In the genomic region with DNA sequence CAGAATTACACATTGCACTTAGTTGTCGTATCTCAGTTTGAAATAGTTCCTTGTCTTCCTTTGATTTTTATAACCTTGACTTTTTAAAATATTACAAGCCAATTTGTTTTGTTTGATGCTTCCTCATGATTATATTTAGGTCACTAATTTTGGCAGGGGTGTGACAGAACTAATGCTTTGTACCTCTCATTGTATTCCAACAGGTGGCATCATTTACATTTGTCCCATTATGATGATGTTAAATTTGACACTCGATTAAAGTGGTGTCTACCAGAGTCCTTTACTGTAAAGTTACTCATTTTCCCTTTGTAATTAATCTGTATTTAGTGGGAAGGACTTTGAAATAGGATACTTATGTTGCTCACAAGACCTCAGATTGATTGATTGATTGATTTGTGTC, we compare ENCODE assay signal across 1 cellular context.
A peak's percentile ranks its signal among the peaks of the same experiment; 100 is the strongest.
TF ChIP-seq lines count a peak whose summit lies in the region.

No MANE protein-coding gene starts in this region.

TF ChIP-seq in HepG2, 621 proteins besides CTCF, POLR2A, EP300 and RAD21 (continues in another document):
- TF ChIP-seq KLF15 (CRISPR knock-in tag; IDR thresholded peaks at IDR 0.05; ENCODE audit: borderline replicate concordance) (no peak), RARA (CRISPR knock-in tag; IDR thresholded peaks at IDR 0.05) (no peak), GTF3A (CRISPR knock-in tag; conservative IDR thresholded peaks at IDR 0.05) (no peak), SMC3 (IDR thresholded peaks at IDR 0.05; ENCODE audit: low read length) (0 out of 2 replicates have a peak, but pooled peaks have one; percentile 20), ZNF446 (CRISPR knock-in tag; IDR thresholded peaks at IDR 0.05) (no peak), SETDB1 (CRISPR knock-in tag; IDR thresholded peaks at IDR 0.05; ENCODE audit: borderline replicate concordance) (no peak), NFKB2 (CRISPR knock-in tag; IDR thresholded peaks at IDR 0.05; ENCODE audit: borderline replicate concordance) (no peak), CREB1 (IDR thresholded peaks at IDR 0.05) (no peak), CREB1 (CRISPR knock-in tag; IDR thresholded peaks at IDR 0.05) (peak; percentile 33; the same call in 1 of the 2 replicates), SOX6 (IDR thresholded peaks at IDR 0.05) (no peak), SOX6 (CRISPR knock-in tag; IDR thresholded peaks at IDR 0.05) (no peak), NCOA1 (CRISPR knock-in tag; IDR thresholded peaks at IDR 0.05) (no peak), DNMT1 (CRISPR knock-in tag; IDR thresholded peaks at IDR 0.05) (no peak), ZNF441 (CRISPR knock-in tag; IDR thresholded peaks at IDR 0.05; ENCODE audit: borderline replicate concordance) (no peak), CEBPG (CRISPR knock-in tag; IDR thresholded peaks at IDR 0.05) (no peak), GABPA (IDR thresholded peaks at IDR 0.05; ENCODE audit: low read depth, low read length) (no peak), GABPA (CRISPR knock-in tag; IDR thresholded peaks at IDR 0.05; ENCODE audit: low read depth) (no peak), ZSCAN30 (CRISPR knock-in tag; IDR thresholded peaks at IDR 0.05) (no peak), PTBP1 (IDR thresholded peaks at IDR 0.05; ENCODE audit: low read depth, low read length, poor library complexity, severe bottlenecking) (no peak), STAG1 (CRISPR knock-in tag; IDR thresholded peaks at IDR 0.05) (peak; percentile 60), ZNF329 (CRISPR knock-in tag; IDR thresholded peaks at IDR 0.05; ENCODE audit: low read depth) (no peak), REXO4 (CRISPR knock-in tag; IDR thresholded peaks at IDR 0.05; ENCODE audit: borderline replicate concordance) (no peak)
- TF ChIP-seq, protein P1, sequence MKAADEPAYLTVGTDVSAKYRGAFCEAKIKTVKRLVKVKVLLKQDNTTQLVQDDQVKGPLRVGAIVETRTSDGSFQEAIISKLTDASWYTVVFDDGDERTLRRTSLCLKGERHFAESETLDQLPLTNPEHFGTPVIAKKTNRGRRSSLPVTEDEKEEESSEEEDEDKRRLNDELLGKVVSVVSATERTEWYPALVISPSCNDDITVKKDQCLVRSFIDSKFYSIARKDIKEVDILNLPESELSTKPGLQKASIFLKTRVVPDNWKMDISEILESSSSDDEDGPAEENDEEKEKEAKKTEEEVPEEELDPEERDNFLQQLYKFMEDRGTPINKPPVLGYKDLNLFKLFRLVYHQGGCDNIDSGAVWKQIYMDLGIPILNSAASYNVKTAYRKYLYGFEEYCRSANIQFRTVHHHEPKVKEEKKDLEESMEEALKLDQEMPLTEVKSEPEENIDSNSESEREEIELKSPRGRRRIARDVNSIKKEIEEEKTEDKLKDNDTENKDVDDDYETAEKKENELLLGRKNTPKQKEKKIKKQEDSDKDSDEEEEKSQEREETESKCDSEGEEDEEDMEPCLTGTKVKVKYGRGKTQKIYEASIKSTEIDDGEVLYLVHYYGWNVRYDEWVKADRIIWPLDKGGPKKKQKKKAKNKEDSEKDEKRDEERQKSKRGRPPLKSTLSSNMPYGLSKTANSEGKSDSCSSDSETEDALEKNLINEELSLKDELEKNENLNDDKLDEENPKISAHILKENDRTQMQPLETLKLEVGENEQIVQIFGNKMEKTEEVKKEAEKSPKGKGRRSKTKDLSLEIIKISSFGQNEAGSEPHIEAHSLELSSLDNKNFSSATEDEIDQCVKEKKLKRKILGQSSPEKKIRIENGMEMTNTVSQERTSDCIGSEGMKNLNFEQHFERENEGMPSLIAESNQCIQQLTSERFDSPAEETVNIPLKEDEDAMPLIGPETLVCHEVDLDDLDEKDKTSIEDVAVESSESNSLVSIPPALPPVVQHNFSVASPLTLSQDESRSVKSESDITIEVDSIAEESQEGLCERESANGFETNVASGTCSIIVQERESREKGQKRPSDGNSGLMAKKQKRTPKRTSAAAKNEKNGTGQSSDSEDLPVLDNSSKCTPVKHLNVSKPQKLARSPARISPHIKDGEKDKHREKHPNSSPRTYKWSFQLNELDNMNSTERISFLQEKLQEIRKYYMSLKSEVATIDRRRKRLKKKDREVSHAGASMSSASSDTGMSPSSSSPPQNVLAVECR (CRISPR knock-in tag; IDR thresholded peaks at IDR 0.05; ENCODE audit: borderline replicate concordance): no peak
- TF ChIP-seq, protein P2, sequence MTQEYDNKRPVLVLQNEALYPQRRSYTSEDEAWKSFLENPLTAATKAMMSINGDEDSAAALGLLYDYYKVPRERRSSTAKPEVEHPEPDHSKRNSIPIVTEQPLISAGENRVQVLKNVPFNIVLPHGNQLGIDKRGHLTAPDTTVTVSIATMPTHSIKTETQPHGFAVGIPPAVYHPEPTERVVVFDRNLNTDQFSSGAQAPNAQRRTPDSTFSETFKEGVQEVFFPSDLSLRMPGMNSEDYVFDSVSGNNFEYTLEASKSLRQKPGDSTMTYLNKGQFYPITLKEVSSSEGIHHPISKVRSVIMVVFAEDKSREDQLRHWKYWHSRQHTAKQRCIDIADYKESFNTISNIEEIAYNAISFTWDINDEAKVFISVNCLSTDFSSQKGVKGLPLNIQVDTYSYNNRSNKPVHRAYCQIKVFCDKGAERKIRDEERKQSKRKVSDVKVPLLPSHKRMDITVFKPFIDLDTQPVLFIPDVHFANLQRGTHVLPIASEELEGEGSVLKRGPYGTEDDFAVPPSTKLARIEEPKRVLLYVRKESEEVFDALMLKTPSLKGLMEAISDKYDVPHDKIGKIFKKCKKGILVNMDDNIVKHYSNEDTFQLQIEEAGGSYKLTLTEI (CRISPR knock-in tag; conservative IDR thresholded peaks at IDR 0.05): no peak
- TF ChIP-seq, protein P3, sequence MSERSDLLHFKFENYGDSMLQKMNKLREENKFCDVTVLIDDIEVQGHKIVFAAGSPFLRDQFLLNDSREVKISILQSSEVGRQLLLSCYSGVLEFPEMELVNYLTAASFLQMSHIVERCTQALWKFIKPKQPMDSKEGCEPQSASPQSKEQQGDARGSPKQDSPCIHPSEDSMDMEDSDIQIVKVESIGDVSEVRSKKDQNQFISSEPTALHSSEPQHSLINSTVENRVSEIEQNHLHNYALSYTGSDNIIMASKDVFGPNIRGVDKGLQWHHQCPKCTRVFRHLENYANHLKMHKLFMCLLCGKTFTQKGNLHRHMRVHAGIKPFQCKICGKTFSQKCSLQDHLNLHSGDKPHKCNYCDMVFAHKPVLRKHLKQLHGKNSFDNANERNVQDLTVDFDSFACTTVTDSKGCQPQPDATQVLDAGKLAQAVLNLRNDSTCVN (CRISPR knock-in tag; IDR thresholded peaks at IDR 0.05; ENCODE audit: borderline replicate concordance): no peak
- TF ChIP-seq, protein P4, sequence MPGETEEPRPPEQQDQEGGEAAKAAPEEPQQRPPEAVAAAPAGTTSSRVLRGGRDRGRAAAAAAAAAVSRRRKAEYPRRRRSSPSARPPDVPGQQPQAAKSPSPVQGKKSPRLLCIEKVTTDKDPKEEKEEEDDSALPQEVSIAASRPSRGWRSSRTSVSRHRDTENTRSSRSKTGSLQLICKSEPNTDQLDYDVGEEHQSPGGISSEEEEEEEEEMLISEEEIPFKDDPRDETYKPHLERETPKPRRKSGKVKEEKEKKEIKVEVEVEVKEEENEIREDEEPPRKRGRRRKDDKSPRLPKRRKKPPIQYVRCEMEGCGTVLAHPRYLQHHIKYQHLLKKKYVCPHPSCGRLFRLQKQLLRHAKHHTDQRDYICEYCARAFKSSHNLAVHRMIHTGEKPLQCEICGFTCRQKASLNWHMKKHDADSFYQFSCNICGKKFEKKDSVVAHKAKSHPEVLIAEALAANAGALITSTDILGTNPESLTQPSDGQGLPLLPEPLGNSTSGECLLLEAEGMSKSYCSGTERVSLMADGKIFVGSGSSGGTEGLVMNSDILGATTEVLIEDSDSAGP (CRISPR knock-in tag; IDR thresholded peaks at IDR 0.05; ENCODE audit: borderline replicate concordance): no peak
- TF ChIP-seq, protein P5, sequence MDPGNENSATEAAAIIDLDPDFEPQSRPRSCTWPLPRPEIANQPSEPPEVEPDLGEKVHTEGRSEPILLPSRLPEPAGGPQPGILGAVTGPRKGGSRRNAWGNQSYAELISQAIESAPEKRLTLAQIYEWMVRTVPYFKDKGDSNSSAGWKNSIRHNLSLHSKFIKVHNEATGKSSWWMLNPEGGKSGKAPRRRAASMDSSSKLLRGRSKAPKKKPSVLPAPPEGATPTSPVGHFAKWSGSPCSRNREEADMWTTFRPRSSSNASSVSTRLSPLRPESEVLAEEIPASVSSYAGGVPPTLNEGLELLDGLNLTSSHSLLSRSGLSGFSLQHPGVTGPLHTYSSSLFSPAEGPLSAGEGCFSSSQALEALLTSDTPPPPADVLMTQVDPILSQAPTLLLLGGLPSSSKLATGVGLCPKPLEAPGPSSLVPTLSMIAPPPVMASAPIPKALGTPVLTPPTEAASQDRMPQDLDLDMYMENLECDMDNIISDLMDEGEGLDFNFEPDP (CRISPR knock-in tag; conservative IDR thresholded peaks at IDR 0.05): no peak
- TF ChIP-seq, protein P6, sequence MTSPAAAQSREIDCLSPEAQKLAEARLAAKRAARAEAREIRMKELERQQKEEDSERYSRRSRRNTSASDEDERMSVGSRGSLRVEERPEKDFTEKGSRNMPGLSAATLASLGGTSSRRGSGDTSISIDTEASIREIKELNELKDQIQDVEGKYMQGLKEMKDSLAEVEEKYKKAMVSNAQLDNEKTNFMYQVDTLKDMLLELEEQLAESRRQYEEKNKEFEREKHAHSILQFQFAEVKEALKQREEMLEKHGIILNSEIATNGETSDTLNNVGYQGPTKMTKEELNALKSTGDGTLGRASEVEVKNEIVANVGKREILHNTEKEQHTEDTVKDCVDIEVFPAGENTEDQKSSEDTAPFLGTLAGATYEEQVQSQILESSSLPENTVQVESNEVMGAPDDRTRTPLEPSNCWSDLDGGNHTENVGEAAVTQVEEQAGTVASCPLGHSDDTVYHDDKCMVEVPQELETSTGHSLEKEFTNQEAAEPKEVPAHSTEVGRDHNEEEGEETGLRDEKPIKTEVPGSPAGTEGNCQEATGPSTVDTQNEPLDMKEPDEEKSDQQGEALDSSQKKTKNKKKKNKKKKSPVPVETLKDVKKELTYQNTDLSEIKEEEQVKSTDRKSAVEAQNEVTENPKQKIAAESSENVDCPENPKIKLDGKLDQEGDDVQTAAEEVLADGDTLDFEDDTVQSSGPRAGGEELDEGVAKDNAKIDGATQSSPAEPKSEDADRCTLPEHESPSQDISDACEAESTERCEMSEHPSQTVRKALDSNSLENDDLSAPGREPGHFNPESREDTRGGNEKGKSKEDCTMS (CRISPR knock-in tag; conservative IDR thresholded peaks at IDR 0.05): no peak
- TF ChIP-seq, protein P7, sequence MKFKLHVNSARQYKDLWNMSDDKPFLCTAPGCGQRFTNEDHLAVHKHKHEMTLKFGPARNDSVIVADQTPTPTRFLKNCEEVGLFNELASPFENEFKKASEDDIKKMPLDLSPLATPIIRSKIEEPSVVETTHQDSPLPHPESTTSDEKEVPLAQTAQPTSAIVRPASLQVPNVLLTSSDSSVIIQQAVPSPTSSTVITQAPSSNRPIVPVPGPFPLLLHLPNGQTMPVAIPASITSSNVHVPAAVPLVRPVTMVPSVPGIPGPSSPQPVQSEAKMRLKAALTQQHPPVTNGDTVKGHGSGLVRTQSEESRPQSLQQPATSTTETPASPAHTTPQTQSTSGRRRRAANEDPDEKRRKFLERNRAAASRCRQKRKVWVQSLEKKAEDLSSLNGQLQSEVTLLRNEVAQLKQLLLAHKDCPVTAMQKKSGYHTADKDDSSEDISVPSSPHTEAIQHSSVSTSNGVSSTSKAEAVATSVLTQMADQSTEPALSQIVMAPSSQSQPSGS (CRISPR knock-in tag; IDR thresholded peaks at IDR 0.05): no peak
- TF ChIP-seq, protein P8, sequence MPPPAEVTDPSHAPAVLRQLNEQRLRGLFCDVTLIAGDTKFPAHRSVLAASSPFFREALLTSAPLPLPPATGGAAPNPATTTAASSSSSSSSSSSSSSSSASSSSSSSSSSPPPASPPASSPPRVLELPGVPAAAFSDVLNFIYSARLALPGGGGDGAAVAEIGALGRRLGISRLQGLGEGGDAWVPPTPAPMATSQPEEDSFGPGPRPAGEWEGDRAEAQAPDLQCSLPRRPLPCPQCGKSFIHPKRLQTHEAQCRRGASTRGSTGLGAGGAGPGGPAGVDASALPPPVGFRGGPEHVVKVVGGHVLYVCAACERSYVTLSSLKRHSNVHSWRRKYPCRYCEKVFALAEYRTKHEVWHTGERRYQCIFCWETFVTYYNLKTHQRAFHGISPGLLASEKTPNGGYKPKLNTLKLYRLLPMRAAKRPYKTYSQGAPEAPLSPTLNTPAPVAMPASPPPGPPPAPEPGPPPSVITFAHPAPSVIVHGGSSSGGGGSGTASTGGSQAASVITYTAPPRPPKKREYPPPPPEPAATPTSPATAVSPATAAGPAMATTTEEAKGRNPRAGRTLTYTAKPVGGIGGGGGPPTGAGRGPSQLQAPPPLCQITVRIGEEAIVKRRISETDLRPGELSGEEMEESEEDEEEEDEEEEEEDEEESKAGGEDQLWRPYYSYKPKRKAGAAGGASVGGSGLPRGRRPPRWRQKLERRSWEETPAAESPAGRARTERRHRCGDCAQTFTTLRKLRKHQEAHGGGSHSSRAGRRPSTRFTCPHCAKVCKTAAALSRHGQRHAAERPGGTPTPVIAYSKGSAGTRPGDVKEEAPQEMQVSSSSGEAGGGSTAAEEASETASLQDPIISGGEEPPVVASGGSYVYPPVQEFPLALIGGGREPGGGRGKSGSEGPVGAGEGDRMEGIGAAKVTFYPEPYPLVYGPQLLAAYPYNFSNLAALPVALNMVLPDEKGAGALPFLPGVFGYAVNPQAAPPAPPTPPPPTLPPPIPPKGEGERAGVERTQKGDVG (CRISPR knock-in tag; IDR thresholded peaks at IDR 0.05; ENCODE audit: borderline replicate concordance): no peak
- TF ChIP-seq, protein P9, sequence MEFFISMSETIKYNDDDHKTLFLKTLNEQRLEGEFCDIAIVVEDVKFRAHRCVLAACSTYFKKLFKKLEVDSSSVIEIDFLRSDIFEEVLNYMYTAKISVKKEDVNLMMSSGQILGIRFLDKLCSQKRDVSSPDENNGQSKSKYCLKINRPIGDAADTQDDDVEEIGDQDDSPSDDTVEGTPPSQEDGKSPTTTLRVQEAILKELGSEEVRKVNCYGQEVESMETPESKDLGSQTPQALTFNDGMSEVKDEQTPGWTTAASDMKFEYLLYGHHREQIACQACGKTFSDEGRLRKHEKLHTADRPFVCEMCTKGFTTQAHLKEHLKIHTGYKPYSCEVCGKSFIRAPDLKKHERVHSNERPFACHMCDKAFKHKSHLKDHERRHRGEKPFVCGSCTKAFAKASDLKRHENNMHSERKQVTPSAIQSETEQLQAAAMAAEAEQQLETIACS (CRISPR knock-in tag; IDR thresholded peaks at IDR 0.05): no peak
- TF ChIP-seq, protein P10, sequence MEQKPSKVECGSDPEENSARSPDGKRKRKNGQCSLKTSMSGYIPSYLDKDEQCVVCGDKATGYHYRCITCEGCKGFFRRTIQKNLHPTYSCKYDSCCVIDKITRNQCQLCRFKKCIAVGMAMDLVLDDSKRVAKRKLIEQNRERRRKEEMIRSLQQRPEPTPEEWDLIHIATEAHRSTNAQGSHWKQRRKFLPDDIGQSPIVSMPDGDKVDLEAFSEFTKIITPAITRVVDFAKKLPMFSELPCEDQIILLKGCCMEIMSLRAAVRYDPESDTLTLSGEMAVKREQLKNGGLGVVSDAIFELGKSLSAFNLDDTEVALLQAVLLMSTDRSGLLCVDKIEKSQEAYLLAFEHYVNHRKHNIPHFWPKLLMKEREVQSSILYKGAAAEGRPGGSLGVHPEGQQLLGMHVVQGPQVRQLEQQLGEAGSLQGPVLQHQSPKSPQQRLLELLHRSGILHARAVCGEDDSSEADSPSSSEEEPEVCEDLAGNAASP (CRISPR knock-in tag; IDR thresholded peaks at IDR 0.05; ENCODE audit: borderline replicate concordance): no peak
